8 cellular contexts compared by ENCODE assay signal in the genomic region with DNA sequence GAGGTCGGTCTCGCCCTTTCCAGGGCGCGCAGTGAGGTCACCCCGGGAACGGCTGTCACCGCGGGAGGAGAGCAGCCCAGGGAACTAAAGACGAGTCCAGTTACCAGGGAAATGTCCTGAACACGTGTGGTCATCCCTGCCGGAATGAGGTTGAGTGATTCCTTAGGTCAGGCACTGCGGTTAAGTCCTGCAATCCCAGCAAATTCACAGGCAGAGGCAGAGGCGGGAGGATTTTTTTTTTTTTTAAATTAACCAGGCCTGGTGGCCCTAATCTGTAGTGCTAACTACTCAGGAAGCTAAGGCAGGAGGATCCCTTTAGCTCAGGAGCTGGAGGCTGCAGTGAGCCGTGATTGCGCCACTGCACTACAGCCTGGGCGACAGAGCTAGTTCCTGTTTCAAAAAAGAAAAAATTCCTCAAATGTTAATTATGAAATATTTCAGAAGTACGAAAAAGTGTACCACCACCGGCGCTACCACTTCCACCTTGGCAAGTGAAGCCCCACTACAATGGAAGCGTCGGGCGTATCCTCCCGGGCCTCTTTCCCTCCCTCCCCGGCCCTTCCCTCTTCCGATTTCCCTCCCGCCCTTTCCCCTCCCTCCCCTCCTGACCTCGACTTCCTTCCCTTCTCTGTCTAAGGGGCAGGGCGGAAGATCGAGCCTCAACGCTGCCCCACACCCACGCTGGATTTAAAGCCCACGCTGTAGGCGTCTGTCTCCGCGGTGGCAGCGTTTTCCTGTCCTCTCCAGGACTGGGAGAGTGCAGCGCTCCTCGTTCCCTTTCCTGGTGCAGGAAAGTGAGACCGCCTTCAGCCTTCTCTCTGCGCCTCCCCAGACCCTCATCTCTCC. TPM values are rescaled to one million over a fixed set of nuclear protein-coding genes. Genes with fewer than 3 reads are reported as not detected.
DNase-seq lines count a peak whose midpoint lies in the region; ATAC-seq and TF ChIP-seq lines count a peak whose summit lies in the region.

No MANE protein-coding gene starts in this region.

- no peaks in the 10 kb centered on the region for H3K36me3 Mint-ChIP-seq in MCF 10A (ENCODE audit: insufficient read depth, unreplicated experiment)
- H3K36me3 Mint-ChIP-seq in effector memory CD8-positive, alpha-beta T cell (ENCODE audit: insufficient read depth), result peaks cover 12% of the 10 kb centered on the region

- H3K9me3 ChIP-seq in lower lobe of right lung (no peaks in the 10 kb centered on the region), suprapubic skin (no peaks in the 10 kb centered on the region)

- peak overlapping the region; percentile 55 for H3K4me3 ChIP-seq in lower lobe of right lung
- peak overlapping the region; percentile 52 for H3K4me3 ChIP-seq in suprapubic skin

- no peak for TF ChIP-seq POLR2A in suprapubic skin (IDR thresholded peaks at IDR 0.05)

- H3K27ac ChIP-seq in lower lobe of right lung (peak overlapping the region; percentile 80), suprapubic skin (peak overlapping the region; percentile 75)

- ATAC-seq in effector memory CD8-positive, alpha-beta T cell (replicated peaks), result peak; percentile 68
- ATAC-seq in lower lobe of right lung (peak; percentile 90 to 93), GM21528 (IDR thresholded peaks at IDR 0.05; ENCODE audit: low FRiP score, unreplicated experiment) (no peak)

- POLR2A ChIA-PET in MCF 10A (lab: Yijun Ruan, JAX), result interaction anchor here (0.6 kb wide), 1 partner anchor 104 kb away, joined by 4 read pairs; the partner anchor contains the start of gene SLFN5

- no peak for TF ChIP-seq EP300 in suprapubic skin (IDR thresholded peaks at IDR 0.05)

- in situ Hi-C loops in T47D (cut with HindIII; ENCODE audit: low pct_unique_long_range_greater_than_20kb, low sequenced_read_pairs), result no loop called here

- H3K27ac Mint-ChIP-seq in MCF 10A (ENCODE audit: low read depth, unreplicated experiment), result no peak overlapping the region
- peak overlapping the region; percentile 95 for H3K27ac Mint-ChIP-seq in effector memory CD8-positive, alpha-beta T cell

- no TSS peak for BruUV-seq in MCF 10A (replicated peaks; lab: Mats Ljungman, UMichigan)

- H3K36me3 ChIP-seq in lower lobe of right lung, result peaks cover 4% of the 10 kb centered on the region
- peaks cover 3% of the 10 kb centered on the region for H3K36me3 ChIP-seq in suprapubic skin

- DNase-seq in T47D (ENCODE audit: low read depth in 1 of 2, low spot score in 1 of 2), result peak; percentile 15 to 21
- no peak for DNase-seq in MCF 10A (ENCODE audit: unreplicated experiment)
- DNase-seq in UCSD-AML1 (lab: John Stamatoyannopoulos, UW; ENCODE audit: unreplicated experiment), result peak; percentile 88
- peak in 1 of 3 experiments; percentile 6 for DNase-seq in effector memory CD8-positive, alpha-beta T cell
- DNase-seq in lower lobe of right lung, result peak; percentile 85
- peak; percentile 86 to 88 for DNase-seq in suprapubic skin (ENCODE audit: low spot score in 2 of 2)
- DNase-seq in cortex of kidney (lab: John Stamatoyannopoulos, UW), result no peak

- H3K9me3 Mint-ChIP-seq in MCF 10A (ENCODE audit: unreplicated experiment), result no peaks in the 10 kb centered on the region
- peaks cover 0 to 3% of the 10 kb centered on the region in 2 donors for H3K9me3 Mint-ChIP-seq in effector memory CD8-positive, alpha-beta T cell

- TF ChIP-seq CTCF in MCF 10A (IDR thresholded peaks at IDR 0.05; ENCODE audit: unreplicated experiment) (no peak), lower lobe of right lung (IDR thresholded peaks at IDR 0.05) (no peak), suprapubic skin (IDR thresholded peaks at IDR 0.05) (no peak)

- CTCF ChIA-PET in MCF 10A (lab: Yijun Ruan, JAX), result interaction anchor here (1.0 kb wide), 1 partner anchor 192 kb away, joined by 3 read pairs; no protein-coding TSS in a partner anchor

- intact Hi-C loops in MCF 10A (cut with micrococcal nuclease), result no loop called here
- intact Hi-C loops in lower lobe of right lung (cut with DNase I), result no loop called here

- H3K4me1 ChIP-seq in lower lobe of right lung (peaks cover 26% of the 10 kb centered on the region), suprapubic skin (peaks cover 25% of the 10 kb centered on the region)

- peaks cover 86% of the 10 kb centered on the region for H3K27me3 Mint-ChIP-seq in MCF 10A (ENCODE audit: insufficient read depth, unreplicated experiment)
- H3K27me3 Mint-ChIP-seq in effector memory CD8-positive, alpha-beta T cell, result no peaks in the 10 kb centered on the region

- H3K27me3 ChIP-seq in lower lobe of right lung (ENCODE audit: low read depth) (no peaks in the 10 kb centered on the region), suprapubic skin (peaks cover 20% of the 10 kb centered on the region)

- no peaks in the 10 kb centered on the region for H3K4me1 Mint-ChIP-seq in MCF 10A (ENCODE audit: insufficient read depth, unreplicated experiment)
- H3K4me1 Mint-ChIP-seq in effector memory CD8-positive, alpha-beta T cell (ENCODE audit: low read depth in 2 of 2), result peaks cover 32 to 45% of the 10 kb centered on the region in 2 donors

- H3K4me3 Mint-ChIP-seq in MCF 10A (ENCODE audit: unreplicated experiment), result no peak overlapping the region
- H3K4me3 Mint-ChIP-seq in effector memory CD8-positive, alpha-beta T cell, result peak overlapping the region; percentile 88 to 95

- WGBS in suprapubic skin, result 3% methylated on average over 40 of the region's 40 CpGs

RNA-seq across cellular contexts. Expression of gene SLFN11, which starts 27.3 kb away (rescaled TPM):
- total RNA-seq in MCF 10A (2022), result not detected in 2 replicates
- total RNA-seq in lower lobe of right lung, result 118 TPM
- total RNA-seq in suprapubic skin, result 10 to 100 TPM in 1 of 4 donors, 1 to 10 TPM in 3; 3.4 to 10.7 (median 5.0) TPM

Comparison
In these comparisons a context has a peak if more than half of its experiments do, and no peak if none do; other contexts are left out.
1. DNase-seq: peak in T47D (2 of 2), UCSD-AML1 (single experiment), lower lobe of right lung (single experiment) and suprapubic skin (2 of 2); none in MCF 10A (single experiment) and cortex of kidney (single experiment).
2. RNA of gene SLFN11, which starts 27.3 kb away (total RNA-seq): 118 TPM in lower lobe of right lung (single experiment); 3.4 to 10.7 TPM in suprapubic skin and not detected in MCF 10A; every median in the first group is over 10 times any median in the second.